12 cellular contexts compared by ENCODE assay signal in genomic region chr18:966095-967036, GRCh38.
"Had no signal": no experiment of that assay in that cellular context is flagged by ENCODE, and none has a peak within 500 bp of the region (broad histone marks: within the 10 kb centered on the region; RNA-seq: fewer than 3 reads in every experiment).

No MANE protein-coding gene starts in this region.

- H3K27ac ChIP-seq: dorsolateral prefrontal cortex, tibial nerve, uterus had no signal

- H3K36me3 ChIP-seq: tibial nerve, uterus had no signal

- H3K9me3 ChIP-seq: tibial nerve, uterus had no signal

- ATAC-seq: activated CD8-positive, alpha-beta T cell treated with anti-CD3 and anti-CD28 coated beads, Interleukin-2, amount 10 ng/mL, durations not matched to agents 7 days and 5 days; left ventricle myocardium superior had no signal

- H3K27me3 ChIP-seq: tibial nerve, uterus had no signal

- DNase-seq: activated CD4-positive, alpha-beta T cell treated with anti-CD3 and anti-CD28 coated beads, Interleukin-2, amount 10 ng/mL, durations not matched to agents 24 days and 14 days; activated CD8-positive, alpha-beta T cell treated with anti-CD3 and anti-CD28 coated beads, Interleukin-2, amount 10 ng/mL, durations not matched to agents 7 days and 5 days; activated naive CD4-positive, alpha-beta T cell treated with anti-CD3 and anti-CD28 coated beads for 36 hours; activated T-cell treated with anti-CD3 and anti-CD28 coated beads, Interleukin-2, amount 50 U/mL, for 24 hours; caudate nucleus; dorsolateral prefrontal cortex; foreskin fibroblast; left ventricle myocardium superior; stimulated activated CD4-positive, alpha-beta T cell treated with anti-CD3 and anti-CD28 coated beads, Interleukin-2, amount 100 ng/mL, for 24 hours; uterus had no signal

- H3K4me3 ChIP-seq: dorsolateral prefrontal cortex, tibial nerve, uterus had no signal

- H3K4me1 ChIP-seq: uterus had no signal

- FAIRE-seq: colon had no signal
